In the genomic region with DNA sequence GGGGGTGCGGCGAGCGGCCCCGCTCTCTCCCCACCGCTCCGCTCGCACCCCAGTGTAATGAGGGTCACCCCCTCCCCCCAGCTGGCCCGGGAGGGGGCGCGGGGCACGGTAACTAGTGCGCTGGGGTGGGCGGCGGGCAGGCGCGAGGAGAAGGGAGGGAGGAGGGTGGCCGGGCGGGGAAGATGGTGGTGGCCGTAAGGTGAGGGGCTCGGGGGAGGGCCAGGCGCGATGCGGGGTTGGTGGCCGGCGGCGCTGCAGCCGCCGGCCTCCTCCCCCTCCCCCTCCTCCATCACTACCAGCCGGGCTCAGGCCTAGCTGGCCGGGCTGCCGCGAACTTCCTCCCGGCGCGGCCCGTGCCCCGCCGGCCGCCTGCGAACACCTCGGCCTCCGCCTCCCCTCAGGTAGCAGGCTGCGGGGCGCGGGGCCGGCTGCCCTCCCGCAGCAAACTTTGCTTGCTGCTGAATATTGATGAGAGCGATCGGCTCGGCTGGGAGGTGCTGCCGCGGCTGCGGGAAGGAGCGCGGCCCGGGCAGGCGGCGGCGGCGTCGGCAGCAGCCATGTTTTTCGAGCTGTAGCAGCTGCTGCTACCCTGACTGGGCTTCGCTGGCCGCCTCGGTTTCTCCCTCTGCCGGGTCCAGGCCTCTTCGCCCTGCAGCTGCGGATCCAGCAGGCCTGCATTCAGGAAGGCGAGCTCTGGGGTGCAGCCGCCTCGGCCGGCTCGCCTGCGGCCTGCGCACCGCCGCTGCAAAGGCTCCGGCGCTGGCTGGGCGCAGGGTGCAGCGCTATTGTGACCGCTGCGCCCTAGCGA, we compare ENCODE assay signal across 1 cellular context.
TF ChIP-seq lines count a peak whose summit lies in the region.

No MANE protein-coding gene starts in this region.

TF ChIP-seq in K562, 482 proteins besides CTCF, POLR2A, EP300 and RAD21 (continued from another document and continues in another):
- TF ChIP-seq ZNF407 (IDR thresholded peaks at IDR 0.05; ENCODE audit: low read depth) = no peak
- TF ChIP-seq GATA2 (CRISPR knock-in tag; IDR thresholded peaks at IDR 0.05) = no peak
- TF ChIP-seq ZNF583 (CRISPR knock-in tag; IDR thresholded peaks at IDR 0.05) = 0 out of 2 replicates have a peak, but pooled peaks have one; percentile 39
- TF ChIP-seq RHOXF2B (CRISPR knock-in tag; conservative IDR thresholded peaks at IDR 0.05) = no peak
- TF ChIP-seq FOXK2 (conservative IDR thresholded peaks at IDR 0.05 in 1 of 2, IDR thresholded peaks at IDR 0.05 in 1 of 2; ENCODE audit: low read depth in 2 of 2) = no peak
- TF ChIP-seq SRSF1 (IDR thresholded peaks at IDR 0.05; ENCODE audit: low read depth, low read length) = no peak
- TF ChIP-seq MIER1 (IDR thresholded peaks at IDR 0.05; ENCODE audit: low read depth) = no peak
- TF ChIP-seq, protein P1, sequence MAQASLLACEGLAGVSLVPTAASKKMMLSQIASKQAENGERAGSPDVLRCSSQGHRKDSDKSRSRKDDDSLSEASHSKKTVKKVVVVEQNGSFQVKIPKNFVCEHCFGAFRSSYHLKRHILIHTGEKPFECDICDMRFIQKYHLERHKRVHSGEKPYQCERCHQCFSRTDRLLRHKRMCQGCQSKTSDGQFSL (CRISPR knock-in tag; IDR thresholded peaks at IDR 0.05) = peak; percentile 92
- TF ChIP-seq, protein P1 (tag; IDR thresholded peaks at IDR 0.05) = peak in 1 of 2 experiments; percentile 66; a peak in 2 of 4 replicates
- TF ChIP-seq ZBTB8A (IDR thresholded peaks at IDR 0.05; ENCODE audit: partially characterized antibody) = no peak
- no peak for TF ChIP-seq ZNF184 (CRISPR knock-in tag; IDR thresholded peaks at IDR 0.05)
- TF ChIP-seq, protein P2, sequence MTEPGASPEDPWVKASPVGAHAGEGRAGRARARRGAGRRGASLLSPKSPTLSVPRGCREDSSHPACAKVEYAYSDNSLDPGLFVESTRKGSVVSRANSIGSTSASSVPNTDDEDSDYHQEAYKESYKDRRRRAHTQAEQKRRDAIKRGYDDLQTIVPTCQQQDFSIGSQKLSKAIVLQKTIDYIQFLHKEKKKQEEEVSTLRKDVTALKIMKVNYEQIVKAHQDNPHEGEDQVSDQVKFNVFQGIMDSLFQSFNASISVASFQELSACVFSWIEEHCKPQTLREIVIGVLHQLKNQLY (CRISPR knock-in tag; conservative IDR thresholded peaks at IDR 0.05) = no peak
- TF ChIP-seq SREBF1 (IDR thresholded peaks at IDR 0.05; ENCODE audit: borderline replicate concordance, low read depth, low read length) = no peak
- TF ChIP-seq MAFF (IDR thresholded peaks at IDR 0.05; ENCODE audit: low read length) = no peak
- TF ChIP-seq, protein P3, sequence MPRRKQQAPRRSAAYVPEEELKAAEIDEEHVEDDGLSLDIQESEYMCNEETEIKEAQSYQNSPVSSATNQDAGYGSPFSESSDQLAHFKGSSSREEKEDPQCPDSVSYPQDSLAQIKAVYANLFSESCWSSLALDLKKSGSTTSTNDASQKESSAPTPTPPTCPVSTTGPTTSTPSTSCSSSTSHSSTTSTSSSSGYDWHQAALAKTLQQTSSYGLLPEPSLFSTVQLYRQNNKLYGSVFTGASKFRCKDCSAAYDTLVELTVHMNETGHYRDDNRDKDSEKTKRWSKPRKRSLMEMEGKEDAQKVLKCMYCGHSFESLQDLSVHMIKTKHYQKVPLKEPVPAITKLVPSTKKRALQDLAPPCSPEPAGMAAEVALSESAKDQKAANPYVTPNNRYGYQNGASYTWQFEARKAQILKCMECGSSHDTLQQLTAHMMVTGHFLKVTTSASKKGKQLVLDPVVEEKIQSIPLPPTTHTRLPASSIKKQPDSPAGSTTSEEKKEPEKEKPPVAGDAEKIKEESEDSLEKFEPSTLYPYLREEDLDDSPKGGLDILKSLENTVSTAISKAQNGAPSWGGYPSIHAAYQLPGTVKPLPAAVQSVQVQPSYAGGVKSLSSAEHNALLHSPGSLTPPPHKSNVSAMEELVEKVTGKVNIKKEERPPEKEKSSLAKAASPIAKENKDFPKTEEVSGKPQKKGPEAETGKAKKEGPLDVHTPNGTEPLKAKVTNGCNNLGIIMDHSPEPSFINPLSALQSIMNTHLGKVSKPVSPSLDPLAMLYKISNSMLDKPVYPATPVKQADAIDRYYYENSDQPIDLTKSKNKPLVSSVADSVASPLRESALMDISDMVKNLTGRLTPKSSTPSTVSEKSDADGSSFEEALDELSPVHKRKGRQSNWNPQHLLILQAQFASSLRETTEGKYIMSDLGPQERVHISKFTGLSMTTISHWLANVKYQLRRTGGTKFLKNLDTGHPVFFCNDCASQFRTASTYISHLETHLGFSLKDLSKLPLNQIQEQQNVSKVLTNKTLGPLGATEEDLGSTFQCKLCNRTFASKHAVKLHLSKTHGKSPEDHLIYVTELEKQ (CRISPR knock-in tag; IDR thresholded peaks at IDR 0.05) = no peak
- TF ChIP-seq, protein P4, sequence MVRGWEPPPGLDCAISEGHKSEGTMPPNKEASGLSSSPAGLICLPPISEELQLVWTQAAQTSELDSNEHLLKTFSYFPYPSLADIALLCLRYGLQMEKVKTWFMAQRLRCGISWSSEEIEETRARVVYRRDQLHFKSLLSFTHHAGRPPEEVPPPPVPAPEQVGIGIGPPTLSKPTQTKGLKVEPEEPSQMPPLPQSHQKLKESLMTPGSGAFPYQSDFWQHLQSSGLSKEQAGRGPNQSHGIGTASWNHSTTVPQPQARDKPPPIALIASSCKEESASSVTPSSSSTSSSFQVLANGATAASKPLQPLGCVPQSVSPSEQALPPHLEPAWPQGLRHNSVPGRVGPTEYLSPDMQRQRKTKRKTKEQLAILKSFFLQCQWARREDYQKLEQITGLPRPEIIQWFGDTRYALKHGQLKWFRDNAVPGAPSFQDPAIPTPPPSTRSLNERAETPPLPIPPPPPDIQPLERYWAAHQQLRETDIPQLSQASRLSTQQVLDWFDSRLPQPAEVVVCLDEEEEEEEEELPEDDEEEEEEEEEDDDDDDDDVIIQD (CRISPR knock-in tag; IDR thresholded peaks at IDR 0.05) = no peak
- no peak for TF ChIP-seq ESRRB (CRISPR knock-in tag; IDR thresholded peaks at IDR 0.05; ENCODE audit: borderline replicate concordance)
- 0 out of 2 replicates have a peak, but pooled peaks have one; percentile 3 for TF ChIP-seq ZNF766 (CRISPR knock-in tag; conservative IDR thresholded peaks at IDR 0.05)
- TF ChIP-seq HOXB6 (CRISPR knock-in tag; IDR thresholded peaks at IDR 0.05; ENCODE audit: borderline replicate concordance) = no peak
- no peak for TF ChIP-seq MAFK (IDR thresholded peaks at IDR 0.05; ENCODE audit: low read length)
- TF ChIP-seq ZNF778 (CRISPR knock-in tag; IDR thresholded peaks at IDR 0.05) = no peak
- no peak for TF ChIP-seq ZNF707 (CRISPR knock-in tag; conservative IDR thresholded peaks at IDR 0.05)
- TF ChIP-seq XRCC4 (IDR thresholded peaks at IDR 0.05; ENCODE audit: extremely low read depth, insufficient read depth, insufficient read length) = no peak
- peak; percentile 41; the same call in 1 of the 2 replicates for TF ChIP-seq ZNF589 (CRISPR knock-in tag; IDR thresholded peaks at IDR 0.05; ENCODE audit: low read depth)
- 0 out of 2 replicates have a peak, but pooled peaks have one; percentile 19 for TF ChIP-seq CBFB (CRISPR knock-in tag; IDR thresholded peaks at IDR 0.05)
- TF ChIP-seq HMG20B (CRISPR knock-in tag; IDR thresholded peaks at IDR 0.05) = no peak
- TF ChIP-seq TSC22D4 (tag; IDR thresholded peaks at IDR 0.05) = no peak
- TF ChIP-seq NR4A1 (CRISPR knock-in tag; IDR thresholded peaks at IDR 0.05) = no peak
- TF ChIP-seq NR4A1 (tag; IDR thresholded peaks at IDR 0.05) = peak; percentile 48; the same call in 1 of the 2 replicates
- no peak for TF ChIP-seq ZNF146 (CRISPR knock-in tag; IDR thresholded peaks at IDR 0.05; ENCODE audit: unreplicated experiment)
- TF ChIP-seq, protein P5, sequence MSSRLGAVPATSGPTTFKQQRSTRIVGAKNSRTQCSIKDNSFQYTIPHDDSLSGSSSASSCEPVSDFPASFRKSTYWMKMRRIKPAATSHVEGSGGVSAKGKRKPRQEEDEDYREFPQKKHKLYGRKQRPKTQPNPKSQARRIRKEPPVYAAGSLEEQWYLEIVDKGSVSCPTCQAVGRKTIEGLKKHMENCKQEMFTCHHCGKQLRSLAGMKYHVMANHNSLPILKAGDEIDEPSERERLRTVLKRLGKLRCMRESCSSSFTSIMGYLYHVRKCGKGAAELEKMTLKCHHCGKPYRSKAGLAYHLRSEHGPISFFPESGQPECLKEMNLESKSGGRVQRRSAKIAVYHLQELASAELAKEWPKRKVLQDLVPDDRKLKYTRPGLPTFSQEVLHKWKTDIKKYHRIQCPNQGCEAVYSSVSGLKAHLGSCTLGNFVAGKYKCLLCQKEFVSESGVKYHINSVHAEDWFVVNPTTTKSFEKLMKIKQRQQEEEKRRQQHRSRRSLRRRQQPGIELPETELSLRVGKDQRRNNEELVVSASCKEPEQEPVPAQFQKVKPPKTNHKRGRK (tag; IDR thresholded peaks at IDR 0.05) = no peak
- TF ChIP-seq NR0B1 (IDR thresholded peaks at IDR 0.05; ENCODE audit: partially characterized antibody) = no peak
- no peak for TF ChIP-seq STAT5B (CRISPR knock-in tag; IDR thresholded peaks at IDR 0.05)
- TF ChIP-seq, protein P6, sequence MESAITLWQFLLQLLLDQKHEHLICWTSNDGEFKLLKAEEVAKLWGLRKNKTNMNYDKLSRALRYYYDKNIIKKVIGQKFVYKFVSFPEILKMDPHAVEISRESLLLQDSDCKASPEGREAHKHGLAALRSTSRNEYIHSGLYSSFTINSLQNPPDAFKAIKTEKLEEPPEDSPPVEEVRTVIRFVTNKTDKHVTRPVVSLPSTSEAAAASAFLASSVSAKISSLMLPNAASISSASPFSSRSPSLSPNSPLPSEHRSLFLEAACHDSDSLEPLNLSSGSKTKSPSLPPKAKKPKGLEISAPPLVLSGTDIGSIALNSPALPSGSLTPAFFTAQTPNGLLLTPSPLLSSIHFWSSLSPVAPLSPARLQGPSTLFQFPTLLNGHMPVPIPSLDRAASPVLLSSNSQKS (CRISPR knock-in tag; IDR thresholded peaks at IDR 0.05) = no peak
- TF ChIP-seq BCOR (IDR thresholded peaks at IDR 0.05) = no peak
- no peak for TF ChIP-seq TAF15 (IDR thresholded peaks at IDR 0.05; ENCODE audit: low read depth, low read length)
- TF ChIP-seq EWSR1 (IDR thresholded peaks at IDR 0.05; ENCODE audit: borderline replicate concordance, low read depth, partially characterized antibody) = no peak
- no peak for TF ChIP-seq KLF10 (CRISPR knock-in tag; IDR thresholded peaks at IDR 0.05)
- TF ChIP-seq GTF2E2 (tag; IDR thresholded peaks at IDR 0.05) = no peak; the same call in 1 of the 2 replicates
- TF ChIP-seq CREB1 (IDR thresholded peaks at IDR 0.05) = no peak
- no peak for TF ChIP-seq CREB1 (CRISPR knock-in tag; IDR thresholded peaks at IDR 0.05)
- TF ChIP-seq ZNF165 (CRISPR knock-in tag; IDR thresholded peaks at IDR 0.05; ENCODE audit: borderline replicate concordance) = no peak
